Comparison of ENCODE assay signal across 1 cellular context in genomic region chr16:88662843-88663606, GRCh38.
TF ChIP-seq lines count a peak whose summit lies in the region.

Gene MVD, minus strand, starts transcription at chr16:88663091. Its CDS starts 11 bp downstream, at chr16:88663080.

TF ChIP-seq in K562, 482 proteins besides CTCF, POLR2A, EP300 and RAD21 (continued from another document and continues in another):
- TF ChIP-seq ZNF407 (IDR thresholded peaks at IDR 0.05; ENCODE audit: low read depth) = no peak
- peak; percentile 65 for TF ChIP-seq SP2 (IDR thresholded peaks at IDR 0.05; ENCODE audit: extremely low read depth, low read depth, low read length, poor library complexity, severe bottlenecking)
- TF ChIP-seq ARID1B (IDR thresholded peaks at IDR 0.05) = no peak
- TF ChIP-seq RBBP5 (IDR thresholded peaks at IDR 0.05; ENCODE audit: borderline replicate concordance, insufficient read depth, low read length, poor library complexity, severe bottlenecking) = peak; percentile 95
- TF ChIP-seq DMBX1 (CRISPR knock-in tag; IDR thresholded peaks at IDR 0.05; ENCODE audit: borderline replicate concordance) = peak; percentile 35; the same call in 1 of the 2 replicates
- peak; percentile 97 for TF ChIP-seq ASH1L (IDR thresholded peaks at IDR 0.05; ENCODE audit: borderline replicate concordance, low read depth, partially characterized antibody)
- TF ChIP-seq ZBTB49 (CRISPR knock-in tag; IDR thresholded peaks at IDR 0.05; ENCODE audit: borderline replicate concordance) = no peak
- 0 out of 2 replicates have a peak, but pooled peaks have one; percentile 47 for TF ChIP-seq ZBTB26 (CRISPR knock-in tag; IDR thresholded peaks at IDR 0.05)
- no peak for TF ChIP-seq BRD9 (IDR thresholded peaks at IDR 0.05; ENCODE audit: low read depth, partially characterized antibody)
- TF ChIP-seq CCNT2 (IDR thresholded peaks at IDR 0.05; ENCODE audit: borderline replicate concordance, extremely low read depth, insufficient read length, low read depth, low read length) = peak; percentile 74
- TF ChIP-seq CEBPB (tag; IDR thresholded peaks at IDR 0.05) = no peak
- TF ChIP-seq CTCFL (IDR thresholded peaks at IDR 0.05; ENCODE audit: borderline replicate concordance, insufficient read depth, low read depth, low read length, poor library complexity, severe bottlenecking) = no peak
- peak; percentile 85 for TF ChIP-seq ZBTB7A (IDR thresholded peaks at IDR 0.05; ENCODE audit: borderline replicate concordance, control insufficient read depth, low read depth, low read length)
- TF ChIP-seq GMEB1 (CRISPR knock-in tag; IDR thresholded peaks at IDR 0.05) = peak; percentile 70
- no peak for TF ChIP-seq SMARCA4 (IDR thresholded peaks at IDR 0.05)
- no peak for TF ChIP-seq FOXJ3 (CRISPR knock-in tag; IDR thresholded peaks at IDR 0.05)
- no peak for TF ChIP-seq FOXO4 (CRISPR knock-in tag; IDR thresholded peaks at IDR 0.05)
- peak; percentile 90 for TF ChIP-seq BHLHE40 (IDR thresholded peaks at IDR 0.05; ENCODE audit: low read length)
- peak; percentile 73 for TF ChIP-seq KLF1 (tag; IDR thresholded peaks at IDR 0.05)
- peak; percentile 84 for TF ChIP-seq SAP30 (IDR thresholded peaks at IDR 0.05; ENCODE audit: borderline replicate concordance, insufficient read depth, low read depth, low read length, poor library complexity, severe bottlenecking)
- peak; percentile 85; the same call in 1 of the 2 replicates for TF ChIP-seq MTA3 (IDR thresholded peaks at IDR 0.05; ENCODE audit: borderline replicate concordance)
- no peak for TF ChIP-seq ZNF395 (CRISPR knock-in tag; IDR thresholded peaks at IDR 0.05)
- TF ChIP-seq NR4A1 (CRISPR knock-in tag; IDR thresholded peaks at IDR 0.05) = 0 out of 2 replicates have a peak, but pooled peaks have one; percentile 21
- no peak for TF ChIP-seq NR4A1 (tag; IDR thresholded peaks at IDR 0.05)
- no peak for TF ChIP-seq ZFP36 (IDR thresholded peaks at IDR 0.05; ENCODE audit: low read depth, low read length, partially characterized antibody)
- TF ChIP-seq TAF1 (IDR thresholded peaks at IDR 0.05; ENCODE audit: control insufficient read depth, extremely low read depth, insufficient read depth, low read length, severe bottlenecking) = peak; percentile 81
- peak; percentile 67 for TF ChIP-seq JUND (IDR thresholded peaks at IDR 0.05; ENCODE audit: borderline replicate concordance, low read depth, low read length)
- TF ChIP-seq JUND (tag; IDR thresholded peaks at IDR 0.05; ENCODE audit: borderline replicate concordance, low read depth, low read length) = peak; percentile 42; the same call in 1 of the 3 replicates
- TF ChIP-seq SP1 (CRISPR knock-in tag; IDR thresholded peaks at IDR 0.05) = peak; percentile 97
- no peak for TF ChIP-seq ZNF780A (CRISPR knock-in tag; IDR thresholded peaks at IDR 0.05)
- TF ChIP-seq SMARCE1 (IDR thresholded peaks at IDR 0.05) = no peak
- peak in 1 of 2 experiments; percentile 71; a peak in 1 of 4 replicates for TF ChIP-seq SIN3A (IDR thresholded peaks at IDR 0.05; ENCODE audit: borderline replicate concordance in 2 of 2, control insufficient read depth in 1 of 2, low read depth in 2 of 2, low read length in 2 of 2)
- TF ChIP-seq MBD2 (IDR thresholded peaks at IDR 0.05; ENCODE audit: borderline replicate concordance, low read depth) = peak; percentile 100
- no peak for TF ChIP-seq SFPQ (IDR thresholded peaks at IDR 0.05; ENCODE audit: low read depth, low read length)
